8 cellular contexts compared by ENCODE assay signal in the genomic region with DNA sequence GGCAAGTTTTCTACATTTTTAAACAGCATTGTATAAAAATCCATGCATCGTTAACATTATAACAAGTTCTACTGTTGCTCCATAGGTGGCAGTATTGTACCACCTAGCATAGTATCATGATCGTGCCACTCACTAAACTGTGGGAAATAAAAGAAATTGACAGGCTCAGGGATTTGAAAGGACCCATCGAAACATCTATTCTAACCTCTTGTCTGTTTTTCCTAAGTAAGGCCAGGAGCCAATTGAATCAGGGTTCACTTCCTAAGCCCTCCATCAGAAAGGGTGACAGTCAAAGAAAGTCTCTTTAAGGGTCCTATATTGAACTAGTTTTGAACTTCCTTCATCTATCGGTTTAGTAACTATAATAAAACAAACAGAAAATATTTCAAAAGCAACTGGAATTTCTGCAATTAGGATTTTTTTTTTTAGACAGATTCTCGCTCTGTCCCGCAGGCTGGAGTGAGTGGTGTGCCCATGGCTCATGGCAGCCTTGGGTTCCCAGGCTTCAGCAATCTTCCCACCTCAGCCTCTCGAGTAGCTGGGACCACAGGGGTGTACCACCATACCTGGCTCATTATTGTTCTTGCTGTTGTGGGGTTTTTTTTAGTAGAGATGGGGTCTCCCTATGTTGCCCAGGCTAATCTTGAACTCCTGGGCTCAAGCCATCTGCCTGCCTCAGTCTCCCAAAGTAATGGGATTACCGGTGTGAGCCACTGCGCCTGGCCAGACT. TPM values are rescaled to one million over a fixed set of nuclear protein-coding genes. Genes with fewer than 3 reads are reported as not detected.
DNase-seq lines count a peak whose midpoint lies in the region; ATAC-seq and TF ChIP-seq lines count a peak whose summit lies in the region.

No MANE protein-coding gene starts in this region.

- H3K9me3 Mint-ChIP-seq in CD14-positive monocyte, result no peaks in the 10 kb centered on the region

- H3K27me3 Mint-ChIP-seq in CD14-positive monocyte (ENCODE audit: low read depth in 3 of 3), result peaks cover 0 to 2% (median 0%) of the 10 kb centered on the region in 3 donors

- ATAC-seq in HG02870 (IDR thresholded peaks at IDR 0.05; ENCODE audit: unreplicated experiment) (peak; percentile 61), body of pancreas (peak; percentile 85)

- peak; percentile 89 for TF ChIP-seq CTCF in CD14-positive monocyte (IDR thresholded peaks at IDR 0.05)
- peak; percentile 66 for TF ChIP-seq CTCF in GM12875 (IDR thresholded peaks at IDR 0.05; ENCODE audit: borderline replicate concordance, insufficient read depth, low read depth, low read length)
- TF ChIP-seq CTCF in body of pancreas (IDR thresholded peaks at IDR 0.05), result peak; percentile 74 to 95 (median 91)

- WGBS in body of pancreas, 2 donors, result 52 to 54% methylated on average over 9 of the region's 9 CpGs

- H3K27me3 ChIP-seq in body of pancreas (no peaks in the 10 kb centered on the region), MG63 (no peaks in the 10 kb centered on the region)

- no peak overlapping the region for H3K4me3 Mint-ChIP-seq in CD14-positive monocyte

- intact Hi-C loops in CD14-positive monocyte (cut with micrococcal nuclease), result loop anchor here (2.0 to 5.0 kb wide), 5 partner anchors 135 to 500 kb away; no protein-coding TSS in a partner anchor
- intact Hi-C loops in body of pancreas (cut with DNase I), result loop anchor here (5.0 to 10.0 kb wide), 2 partner anchors 140 to 267 kb away; no protein-coding TSS in a partner anchor

- H3K36me3 ChIP-seq in body of pancreas (replicated peaks in 1 of 2; ENCODE audit: insufficient read depth in 1 of 2, low read depth in 2 of 2) (no peaks in the 10 kb centered on the region), MG63 (peaks cover 13% of the 10 kb centered on the region)

- no peak overlapping the region for H3K27ac Mint-ChIP-seq in CD14-positive monocyte

- no peaks in the 10 kb centered on the region for H3K4me1 ChIP-seq in body of pancreas

- peaks cover 0 to 2% of the 10 kb centered on the region in 2 donors for H3K36me3 Mint-ChIP-seq in CD14-positive monocyte

- no peak for TF ChIP-seq POLR2A in body of pancreas (IDR thresholded peaks at IDR 0.05)

- H3K4me1 Mint-ChIP-seq in CD14-positive monocyte, result peaks cover 5% of the 10 kb centered on the region

- H3K27ac ChIP-seq in body of pancreas, result no peak overlapping the region

- H3K9me3 ChIP-seq in body of pancreas, result no peaks in the 10 kb centered on the region
- no peaks in the 10 kb centered on the region for H3K9me3 ChIP-seq in MG63

- no peak overlapping the region for H3K4me3 ChIP-seq in GM12875 (ENCODE audit: low read depth, low read length)
- no peak overlapping the region for H3K4me3 ChIP-seq in body of pancreas
- H3K4me3 ChIP-seq in MG63, result no peak overlapping the region

- DNase-seq in CD14-positive monocyte (ENCODE audit: low spot score) (no peak), NCI-H2196 (lab: John Stamatoyannopoulos, UW; ENCODE audit: unreplicated experiment) (peak; percentile 27), body of pancreas (peak in 1 of 4 donors; percentile 29), inferior parietal cortex (ENCODE audit: extremely low spot score) (peak; percentile 71), stromal cell of bone marrow (ENCODE audit: low read depth) (peak; percentile 41), MG63 (no peak)

RNA-seq across cellular contexts. Expression of a gene that starts 9.4 kb away (rescaled TPM):
- polyA plus RNA-seq in CD14-positive monocyte, result 1 to 10 TPM in 1 of 2 donors, under 1 TPM in 1; 0.86 to 1.4 TPM
- total RNA-seq in body of pancreas, result 1 to 10 TPM; 1.0 to 4.9 TPM
- total RNA-seq in MG63 (2014; rRNA removed; shearing (Covaris generic); ENCODE audit: low replicate concordance), result 37.3 and 71.8 TPM in 2 replicates

RNA-seq across cellular contexts. Expression of a gene that starts 36.2 kb away (rescaled TPM):
- polyA plus RNA-seq in CD14-positive monocyte, result 1 to 10 TPM; 5.5 to 5.9 TPM
- total RNA-seq in body of pancreas, result 10 to 100 TPM in 1 of 2 donors, 1 to 10 TPM in 1; 7.3 to 15.5 TPM
- total RNA-seq in MG63 (2014; rRNA removed; shearing (Covaris generic); ENCODE audit: low replicate concordance), result 9.3 and 13.6 TPM in 2 replicates

Comparison
In these comparisons a context has a peak if more than half of its experiments do, and no peak if none do; other contexts are left out.
1. DNase-seq: peak in NCI-H2196 (single experiment), inferior parietal cortex (single experiment) and stromal cell of bone marrow (single experiment); none in CD14-positive monocyte (single experiment) and MG63 (single experiment).
2. Peak in every context shown above with its lines, with median percentiles within 50 percentile points of each other: CTCF ChIP-seq.